Comparison of ENCODE assay signal across 1 cellular context in the genomic region with DNA sequence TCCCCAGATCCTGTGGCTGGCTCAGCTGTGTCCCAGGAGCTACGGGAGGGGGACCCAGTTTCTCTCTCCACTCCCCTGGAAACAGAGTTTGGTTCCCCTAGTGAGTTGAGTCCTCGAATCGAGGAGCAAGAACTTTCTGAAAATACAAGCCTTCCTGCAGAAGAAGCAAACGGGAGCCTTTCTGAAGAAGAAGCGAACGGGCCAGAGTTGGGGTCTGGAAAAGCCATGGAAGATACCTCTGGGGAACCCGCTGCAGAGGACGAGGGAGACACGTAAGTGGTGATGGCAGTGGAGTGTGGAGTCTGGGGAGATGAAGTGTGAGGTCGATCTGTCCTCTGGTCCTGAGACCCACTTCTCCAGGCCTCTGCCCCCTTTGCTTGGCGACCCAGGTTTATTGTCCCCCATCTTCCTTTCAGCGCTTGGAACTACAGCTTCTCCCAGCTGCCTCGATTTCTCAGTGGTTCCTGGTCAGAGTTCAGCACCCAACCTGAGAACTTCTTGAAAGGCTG.
TF ChIP-seq lines count a peak whose summit lies in the region.

No MANE protein-coding gene starts in this region.

TF ChIP-seq in endothelial cell of umbilical vein, 7 proteins besides CTCF, POLR2A, EP300 and RAD21:
- TF ChIP-seq EZH2 (IDR thresholded peaks at IDR 0.05; ENCODE audit: borderline replicate concordance, low read depth, low read length, severe bottlenecking) (no peak), JUN (IDR thresholded peaks at IDR 0.05; ENCODE audit: borderline replicate concordance, insufficient read depth, insufficient read length, low read depth) (no peak), POLR2AphosphoS5 (IDR thresholded peaks at IDR 0.05; ENCODE audit: insufficient read depth, low read depth, low read length) (no peak), MYC (IDR thresholded peaks at IDR 0.05; ENCODE audit: low read depth, low read length) (no peak), GATA2 (IDR thresholded peaks at IDR 0.05; ENCODE audit: insufficient read depth, insufficient read length, low read depth, low read length) (no peak), FOS (IDR thresholded peaks at IDR 0.05; ENCODE audit: borderline replicate concordance, insufficient read depth, low read length) (no peak)
- TF ChIP-seq, protein P1, sequence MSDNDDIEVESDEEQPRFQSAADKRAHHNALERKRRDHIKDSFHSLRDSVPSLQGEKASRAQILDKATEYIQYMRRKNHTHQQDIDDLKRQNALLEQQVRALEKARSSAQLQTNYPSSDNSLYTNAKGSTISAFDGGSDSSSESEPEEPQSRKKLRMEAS (IDR thresholded peaks at IDR 0.05; ENCODE audit: insufficient read depth, insufficient read length) = no peak
